Comparison of ENCODE assay signal across 13 cellular contexts in genomic region chr22:41369089-41369745, GRCh38. TPM values are rescaled to one million over a fixed set of nuclear protein-coding genes. Genes with fewer than 3 reads are reported as not detected.
DNase-seq lines count a peak whose midpoint lies in the region; ATAC-seq and TF ChIP-seq lines count a peak whose summit lies in the region.
"Had no signal": no experiment of that assay in that cellular context is flagged by ENCODE, and none has a peak within 500 bp of the region (broad histone marks: within the 10 kb centered on the region; RNA-seq: fewer than 3 reads in every experiment).

No MANE protein-coding gene starts in this region.

- peak overlapping the region; percentile 11 to 83 (median 72) for H3K27ac ChIP-seq in esophagus squamous epithelium

- peaks cover 4% of the 10 kb centered on the region for H3K36me3 Mint-ChIP-seq in Caco-2 (ENCODE audit: insufficient read depth, unreplicated experiment)

- no peak for TF ChIP-seq CTCF in esophagus squamous epithelium (IDR thresholded peaks at IDR 0.05)
- no peak for TF ChIP-seq CTCF in Caco-2 (IDR thresholded peaks at IDR 0.05; ENCODE audit: insufficient read depth in 1 of 2, low read depth in 1 of 2, low read length in 1 of 2, severe bottlenecking in 1 of 2, unreplicated experiment in 1 of 2)

- H3K4me3 ChIP-seq in esophagus squamous epithelium: peak overlapping the region in 3 of 4 donors; percentile 41 to 63 (median 45)
- no peak overlapping the region for H3K4me3 ChIP-seq in Caco-2 (ENCODE audit: low read depth, low read length)

- H3K9me3 Mint-ChIP-seq in Caco-2 (ENCODE audit: unreplicated experiment): no peaks in the 10 kb centered on the region
- H3K9me3 Mint-ChIP-seq: dendritic cell treated with granulocyte-macrophage colony-stimulating factor and Interleukin-4, amounts not matched to agents 40 ng/mL and 50 ng/mL, for 4 days had no signal

- no peaks in the 10 kb centered on the region for H3K27me3 Mint-ChIP-seq in Caco-2 (ENCODE audit: insufficient read depth, unreplicated experiment)

- POLR2A ChIA-PET in Caco-2 (lab: Charles Lee): no interaction called here

- intact Hi-C loops in esophagus squamous epithelium (cut with DNase I): no loop called here
- intact Hi-C loops in Caco-2 (cut with micrococcal nuclease; ENCODE audit: unreplicated experiment): no loop called here

- ATAC-seq in GM19452 (IDR thresholded peaks at IDR 0.05; ENCODE audit: unreplicated experiment) (no peak), HG02870 (IDR thresholded peaks at IDR 0.05; ENCODE audit: unreplicated experiment) (no peak)

- CTCF ChIA-PET in Caco-2 (lab: Charles Lee): no interaction called here

- DNase-seq in Ammon's horn (ENCODE audit: low spot score) (peak; percentile 59), NCI-H1694 (lab: John Stamatoyannopoulos, UW) (peak; percentile 25), esophagus squamous epithelium (lab: John Stamatoyannopoulos, UW) (no peak), pons (ENCODE audit: low spot score) (peak; percentile 55), Caco-2 (no peak), COR-L47 (lab: John Stamatoyannopoulos, UW) (no peak)
- DNase-seq: activated naive CD4-positive, alpha-beta T cell treated with anti-CD3 and anti-CD28 coated beads, Interleukin-2, amount 50 U/mL, for 16 hours; foreskin melanocyte; NCI-H1105 had no signal

- H3K9me3 ChIP-seq in esophagus squamous epithelium (no peaks in the 10 kb centered on the region), Caco-2 (no peaks in the 10 kb centered on the region)

- WGBS in esophagus squamous epithelium, 2 donors: 38 to 41% methylated on average over 3 to 4 of the region's 11 CpGs

- no peak overlapping the region for H3K4me3 Mint-ChIP-seq in Caco-2 (ENCODE audit: unreplicated experiment)
- H3K4me3 Mint-ChIP-seq: B cell; dendritic cell treated with granulocyte-macrophage colony-stimulating factor and Interleukin-4, amounts not matched to agents 40 ng/mL and 50 ng/mL, for 4 days had no signal

- BruUV-seq in Caco-2 (replicated peaks; lab: Mats Ljungman, UMichigan): no TSS peak

- H3K36me3 ChIP-seq in esophagus squamous epithelium (no peaks in the 10 kb centered on the region), Caco-2 (ENCODE audit: control insufficient read depth, insufficient read depth, low read length) (no peaks in the 10 kb centered on the region)

- H3K27ac Mint-ChIP-seq in Caco-2 (ENCODE audit: unreplicated experiment): no peak overlapping the region
- H3K27ac Mint-ChIP-seq: B cell; dendritic cell treated with granulocyte-macrophage colony-stimulating factor and Interleukin-4, amounts not matched to agents 40 ng/mL and 50 ng/mL, for 4 days had no signal

- TF ChIP-seq POLR2A in esophagus squamous epithelium (IDR thresholded peaks at IDR 0.05): no peak

- H3K4me1 ChIP-seq in esophagus squamous epithelium (peaks cover 17 to 70% (median 27%) of the 10 kb centered on the region in 3 donors), Caco-2 (peaks cover 17% of the 10 kb centered on the region)

- peaks cover 0 to 22% (median 0%) of the 10 kb centered on the region in 4 donors for H3K27me3 ChIP-seq in esophagus squamous epithelium
- H3K27me3 ChIP-seq in Caco-2 (replicated peaks; ENCODE audit: control insufficient read depth, insufficient read depth, low read length): no peaks in the 10 kb centered on the region

- peaks cover 4% of the 10 kb centered on the region for H3K4me1 Mint-ChIP-seq in Caco-2 (ENCODE audit: low read depth, unreplicated experiment)
- H3K4me1 Mint-ChIP-seq: B cell had no signal

RNA-seq across cellular contexts. Expression of gene TEF, which starts 12.5 kb away (rescaled TPM):
- 10 to 100 TPM in 2 of 4 donors, 1 to 10 TPM in 2; 3.0 to 17.4 (median 9.7) TPM for total RNA-seq in esophagus squamous epithelium
- total RNA-seq in Caco-2 (2022): 13.8 and 17.8 TPM in 2 replicates

Comparison
In these comparisons a context has a peak if more than half of its experiments do, and no peak if none do; other contexts are left out.
1. DNase-seq: peak in Ammon's horn (single experiment), NCI-H1694 (single experiment) and pons (single experiment); none in esophagus squamous epithelium (single experiment), Caco-2 (0 of 2) and COR-L47 (single experiment).